Comparison of ENCODE assay signal across 8 cellular contexts in genomic region chr2:38875227-38875575, GRCh38. TPM values are rescaled to one million over a fixed set of nuclear protein-coding genes. Genes with fewer than 3 reads are reported as not detected.
DNase-seq lines count a peak whose midpoint lies in the region; ATAC-seq and TF ChIP-seq lines count a peak whose summit lies in the region.

No MANE protein-coding gene starts in this region.

- no peaks in the 10 kb centered on the region for H3K9me3 Mint-ChIP-seq in natural killer cell treated with Interleukin-12 subunit alpha and Interleukin-12 subunit beta and Interleukin-15 and Interleukin-18, amount 100 ng/mL, for 72 hours

- peaks cover 6% of the 10 kb centered on the region for H3K36me3 Mint-ChIP-seq in natural killer cell treated with Interleukin-12 subunit alpha and Interleukin-12 subunit beta and Interleukin-15 and Interleukin-18, amount 100 ng/mL, for 72 hours

- H3K4me3 ChIP-seq in GM06990 (replicated peaks; ENCODE audit: low read depth, low read length) (peak overlapping the region; percentile 97), NB4 (ENCODE audit: low read depth, low read length) (peak overlapping the region; percentile 95), ectodermal cell (ENCODE audit: insufficient read depth, low read depth, low read length) (peak overlapping the region; percentile 95)

- no peaks in the 10 kb centered on the region; the same call in 1 of the 2 replicates for H3K36me3 ChIP-seq in GM06990 (ENCODE audit: control insufficient read depth, insufficient read depth, low read length)
- no peaks in the 10 kb centered on the region for H3K36me3 ChIP-seq in ectodermal cell (ENCODE audit: control insufficient read depth, insufficient read depth, low read length)

- H3K27me3 ChIP-seq in GM06990 (replicated peaks; ENCODE audit: control insufficient read depth, insufficient read depth, low read length) (no peaks in the 10 kb centered on the region), ectodermal cell (ENCODE audit: control insufficient read depth, insufficient read depth, low read length, poor library complexity, severe bottlenecking) (no peaks in the 10 kb centered on the region)

- peak overlapping the region; percentile 96 for H3K4me3 Mint-ChIP-seq in natural killer cell treated with Interleukin-12 subunit alpha and Interleukin-12 subunit beta and Interleukin-15 and Interleukin-18, amount 100 ng/mL, for 72 hours

- no peaks in the 10 kb centered on the region for H3K27me3 Mint-ChIP-seq in natural killer cell treated with Interleukin-12 subunit alpha and Interleukin-12 subunit beta and Interleukin-15 and Interleukin-18, amount 100 ng/mL, for 72 hours

- DNase-seq in GM06990 (ENCODE audit: extremely low read depth, insufficient read length) (no peak), NB4 (ENCODE audit: low read depth) (no peak), HUDEP-2 (lab: John Stamatoyannopoulos, UW; ENCODE audit: unreplicated experiment in 76 of 76) (no peak), cerebellar nuclear complex (lab: John Stamatoyannopoulos, UW) (no peak), SK-N-DZ (ENCODE audit: low spot score) (no peak)
- DNase-seq in natural killer cell treated with Interleukin-12 subunit alpha and Interleukin-12 subunit beta and Interleukin-15 and Interleukin-18, amount 100 ng/mL, for 72 hours (ENCODE audit: low spot score): no peak

- 0 to 2% methylated on average over 10 of the region's 10 CpGs for WGBS in ectodermal cell, 2 experiments

- H3K4me1 Mint-ChIP-seq in natural killer cell treated with Interleukin-12 subunit alpha and Interleukin-12 subunit beta and Interleukin-15 and Interleukin-18, amount 100 ng/mL, for 72 hours (ENCODE audit: low read depth in 2 of 2): peaks cover 18 to 20% of the 10 kb centered on the region in 2 donors

- TF ChIP-seq POLR2A in NB4 (IDR thresholded peaks at IDR 0.05; ENCODE audit: extremely low read depth, insufficient read length): no peak

- peak in 1 of 2 donors; percentile 2 for ATAC-seq in natural killer cell treated with Interleukin-12 subunit alpha and Interleukin-12 subunit beta and Interleukin-15 and Interleukin-18, amount 100 ng/mL, for 72 hours
- no peak for ATAC-seq in HG03521 (IDR thresholded peaks at IDR 0.05; ENCODE audit: unreplicated experiment)

- TF ChIP-seq CTCF in GM06990 (IDR thresholded peaks at IDR 0.05; ENCODE audit: insufficient read depth, low read length, poor library complexity, severe bottlenecking) (no peak), NB4 (IDR thresholded peaks at IDR 0.05; ENCODE audit: low read depth, low read length) (no peak)

- H3K9me3 ChIP-seq in ectodermal cell (ENCODE audit: control insufficient read depth, low read length): no peaks in the 10 kb centered on the region

- H3K27ac Mint-ChIP-seq in natural killer cell treated with Interleukin-12 subunit alpha and Interleukin-12 subunit beta and Interleukin-15 and Interleukin-18, amount 100 ng/mL, for 72 hours: peak overlapping the region; percentile 74 to 96

- H3K4me1 ChIP-seq in ectodermal cell (ENCODE audit: control insufficient read depth, insufficient read depth, low read length): peaks cover 7% of the 10 kb centered on the region

- H3K27ac ChIP-seq in ectodermal cell (ENCODE audit: insufficient read depth, low read depth, low read length, poor library complexity, severe bottlenecking): no peak overlapping the region

RNA-seq across cellular contexts. Expression of gene DHX57, which starts 0.5 kb away (rescaled TPM):
- polyA plus RNA-seq in ectodermal cell (2013, experiment 1 of 4): 37.7 TPM
- polyA plus RNA-seq in ectodermal cell (2013, experiment 2 of 4): 44.3 TPM
- 27.5 TPM for polyA plus RNA-seq in ectodermal cell (2013, experiment 3 of 4)
- polyA plus RNA-seq in ectodermal cell (2013, experiment 4 of 4): 29.8 TPM
- 10 to 100 TPM; 17.5 to 37.7 TPM for total RNA-seq in natural killer cell treated with Interleukin-12 subunit alpha and Interleukin-12 subunit beta and Interleukin-15 and Interleukin-18, amount 100 ng/mL, for 72 hours
- polyA plus RNA-seq in SK-N-DZ (2014; cell fraction: cytosol; rRNA removed): 17.0 and 19.3 TPM in 2 replicates
- 19.9 and 27.5 TPM in 2 replicates for polyA plus RNA-seq in SK-N-DZ (2014; cell fraction: nucleus; rRNA removed)

RNA-seq across cellular contexts. Expression of gene MORN2, which starts 0.6 kb away (rescaled TPM):
- polyA plus RNA-seq in ectodermal cell (2013, experiment 1 of 4): 25.7 TPM
- polyA plus RNA-seq in ectodermal cell (2013, experiment 2 of 4): 27.2 TPM
- 21.9 TPM for polyA plus RNA-seq in ectodermal cell (2013, experiment 3 of 4)
- 28.3 TPM for polyA plus RNA-seq in ectodermal cell (2013, experiment 4 of 4)
- total RNA-seq in natural killer cell treated with Interleukin-12 subunit alpha and Interleukin-12 subunit beta and Interleukin-15 and Interleukin-18, amount 100 ng/mL, for 72 hours: 1 to 10 TPM; 6.4 to 6.9 TPM
- polyA plus RNA-seq in SK-N-DZ (2014; cell fraction: cytosol; rRNA removed): 23.1 and 27.8 TPM in 2 replicates
- 16.8 and 17.8 TPM in 2 replicates for polyA plus RNA-seq in SK-N-DZ (2014; cell fraction: nucleus; rRNA removed)

RNA-seq across cellular contexts. Expression of gene ARHGEF33, which starts 14.5 kb away (rescaled TPM):
- 1.4 TPM for polyA plus RNA-seq in ectodermal cell (2013, experiment 1 of 4)
- 1.6 TPM for polyA plus RNA-seq in ectodermal cell (2013, experiment 2 of 4)
- polyA plus RNA-seq in ectodermal cell (2013, experiment 3 of 4): 2.0 TPM
- 1.7 TPM for polyA plus RNA-seq in ectodermal cell (2013, experiment 4 of 4)
- under 1 TPM in 1 of 2 donors, not detected in 1; 0.28 TPM for total RNA-seq in natural killer cell treated with Interleukin-12 subunit alpha and Interleukin-12 subunit beta and Interleukin-15 and Interleukin-18, amount 100 ng/mL, for 72 hours
- 0.24 and 0.31 TPM in 2 replicates for polyA plus RNA-seq in SK-N-DZ (2014; cell fraction: cytosol; rRNA removed)
- 0.44 TPM in 1 of 2 replicates, not detected in the other for polyA plus RNA-seq in SK-N-DZ (2014; cell fraction: nucleus; rRNA removed)
